33 cellular contexts compared by ENCODE assay signal in the genomic region with DNA sequence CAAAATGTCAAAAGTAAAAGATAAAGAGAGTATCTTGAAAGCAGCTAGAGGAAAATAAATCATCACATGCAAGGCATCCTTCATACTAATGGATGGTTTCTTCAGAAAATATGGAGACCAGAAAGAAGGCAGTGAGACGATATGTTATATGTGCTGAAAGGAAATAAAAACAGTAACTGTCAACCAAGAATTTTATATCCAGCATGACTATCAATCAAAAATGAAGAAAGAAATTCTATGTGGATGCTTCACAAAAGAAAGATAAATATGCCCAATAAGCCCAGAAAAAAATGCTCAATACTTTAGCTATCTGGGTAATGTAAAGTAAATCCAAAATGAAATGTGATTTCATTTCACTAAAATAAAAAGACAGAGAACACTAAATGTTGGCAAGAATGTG.
"Had no signal": no experiment of that assay in that cellular context is flagged by ENCODE, and none has a peak within 500 bp of the region (broad histone marks: within the 10 kb centered on the region; RNA-seq: fewer than 3 reads in every experiment).

No MANE protein-coding gene starts in this region.

- FAIRE-seq: astrocyte, bronchial epithelial cell had no signal

- H3K4me1 ChIP-seq: adrenal gland, ascending aorta, body of pancreas, breast epithelium had no signal

- H3K27ac ChIP-seq: adrenal gland, ascending aorta, body of pancreas, brain microvascular endothelial cell, breast epithelium, cardiac muscle cell had no signal

- H3K36me3 ChIP-seq: adrenal gland, ascending aorta, brain microvascular endothelial cell, breast epithelium, cardiac muscle cell had no signal

- H3K9me3 ChIP-seq: adrenal gland, body of pancreas had no signal

- ATAC-seq: activated naive CD4-positive, alpha-beta T cell treated with anti-CD3 and anti-CD28 coated beads, Interleukin-2, amount 50 U/mL, for 72 hours; activated naive CD8-positive, alpha-beta T cell treated with anti-CD3 and anti-CD28 coated beads, Interleukin-2, amount 50 U/mL, for 24 hours; activated T-cell treated with anti-CD3 and anti-CD28 coated beads, Interleukin-2, amount 50 U/mL, for 4 hours; activated T-cell treated with anti-CD3 and anti-CD28 coated beads, Interleukin-2, amount 50 U/mL, for 72 hours; activated T-helper 17 cell treated with anti-CD3 and anti-CD28 coated beads, Interleukin-2, amount 50 U/mL, for 72 hours; body of pancreas had no signal

- DNase-seq: activated effector memory CD4-positive, alpha-beta T cell treated with anti-CD3 and anti-CD28 coated beads, Interleukin-2, amount 50 U/mL, for 16 hours; activated effector memory CD4-positive, alpha-beta T cell treated with Interleukin-2 at 50 U/mL for 16 hours; activated gamma-delta T cell; activated gamma-delta T cell treated with Interleukin-2 at 50 U/mL for 16 hours; activated naive CD4-positive, alpha-beta T cell; activated naive CD4-positive, alpha-beta T cell treated with anti-CD3 and anti-CD28 coated beads for 36 hours; activated naive CD4-positive, alpha-beta T cell treated with anti-CD3 and anti-CD28 coated beads, Interleukin-2, amount 10 ng/mL, durations not matched to agents 7 days and 5 days; activated naive CD4-positive, alpha-beta T cell treated with anti-CD3 and anti-CD28 coated beads, Interleukin-2, amount 50 U/mL, for 16 hours; activated naive CD4-positive, alpha-beta T cell treated with Interleukin-2 at 50 U/mL for 16 hours; activated naive CD8-positive, alpha-beta T cell treated with anti-CD3 and anti-CD28 coated beads for 36 hours; activated naive CD8-positive, alpha-beta T cell treated with anti-CD3 and anti-CD28 coated beads, Interleukin-2, amount 10 ng/mL, durations not matched to agents 7 days and 5 days; activated naive CD8-positive, alpha-beta T cell treated with anti-CD3 and anti-CD28 coated beads, Interleukin-2, amount 50 U/mL, for 24 hours; activated T-cell treated with anti-CD3 and anti-CD28 coated beads, Interleukin-2, amount 50 U/mL, for 24 hours; activated T-cell treated with anti-CD3 and anti-CD28 coated beads, Interleukin-2, amount 50 U/mL, for 4 hours; activated T-cell treated with anti-CD3 and anti-CD28 coated beads, Interleukin-2, amount 50 U/mL, for 48 hours; activated T-cell treated with anti-CD3 and anti-CD28 coated beads, Interleukin-2, amount 50 U/mL, for 72 hours; adrenal gland; amniotic stem cell; amygdala; anterior cingulate cortex; aorta; body of pancreas; brain microvascular endothelial cell; caudate nucleus; central memory CD4-positive, alpha-beta T cell; cerebellar nuclear complex had no signal

- H3K27me3 ChIP-seq: adrenal gland, ascending aorta, body of pancreas, brain microvascular endothelial cell, breast epithelium, cardiac muscle cell had no signal

- H3K4me3 ChIP-seq: adrenal gland, ascending aorta, body of pancreas, breast epithelium, cardiac muscle cell had no signal
